Comparison of ENCODE assay signal across 1 cellular context in genomic region chr15:36617529-36618196, GRCh38.
TF ChIP-seq lines count a peak whose summit lies in the region.

No MANE protein-coding gene starts in this region.

TF ChIP-seq in GM23338, 12 proteins besides CTCF, POLR2A, EP300 and RAD21 (continued from another document):
- TF ChIP-seq ZNF462 (CRISPR knock-in tag; IDR thresholded peaks at IDR 0.05), result no peak
- no peak for TF ChIP-seq EZH2phosphoT487 (IDR thresholded peaks at IDR 0.05; ENCODE audit: unreplicated experiment)
- TF ChIP-seq REST (IDR thresholded peaks at IDR 0.05; ENCODE audit: unreplicated experiment), result no peak
- no peak for TF ChIP-seq NANOG (IDR thresholded peaks at IDR 0.05; ENCODE audit: borderline replicate concordance)
- no peak for TF ChIP-seq STAT1 (IDR thresholded peaks at IDR 0.05; ENCODE audit: unreplicated experiment)
